Comparison of ENCODE assay signal across 31 cellular contexts in genomic region chr14:85853996-85854526, GRCh38.
DNase-seq lines count a peak whose midpoint lies in the region; ATAC-seq, FAIRE-seq and TF ChIP-seq lines count a peak whose summit lies in the region.
"Had no signal": no experiment of that assay in that cellular context is flagged by ENCODE, and none has a peak within 500 bp of the region (broad histone marks: within the 10 kb centered on the region; RNA-seq: fewer than 3 reads in every experiment).

No MANE protein-coding gene starts in this region.

- H3K27ac ChIP-seq in PC-3 (ENCODE audit: low read length) (no peak overlapping the region), A673 (ENCODE audit: low read depth, low read length, poor library complexity, severe bottlenecking) (no peak overlapping the region), pancreas (no peak overlapping the region)
- H3K27ac ChIP-seq: left lung, neural progenitor cell, parathyroid adenoma, upper lobe of right lung had no signal

- H3K4me1 ChIP-seq in PC-3 (ENCODE audit: insufficient read depth, low read length) (no peaks in the 10 kb centered on the region), A673 (ENCODE audit: insufficient read depth, low read length, poor library complexity, severe bottlenecking) (no peaks in the 10 kb centered on the region), pancreas (no peaks in the 10 kb centered on the region)
- H3K4me1 ChIP-seq: BE2C, HAP-1, left lung, parathyroid adenoma, suprapubic skin, upper lobe of right lung had no signal

- WGBS in pancreas, 2 donors, result 82 to 86% methylated on average over 2 of the region's 2 CpGs

- no peak for TF ChIP-seq CTCF in PC-3 (conservative IDR thresholded peaks at IDR 0.05; ENCODE audit: low read depth, low read length)
- no peak for TF ChIP-seq CTCF in foreskin fibroblast (IDR thresholded peaks at IDR 0.05; ENCODE audit: low read depth, low read length)
- no peak for TF ChIP-seq CTCF in A673 (conservative IDR thresholded peaks at IDR 0.05; ENCODE audit: low read depth, low read length)
- TF ChIP-seq CTCF in pancreas (IDR thresholded peaks at IDR 0.05), result no peak

- CTCF ChIA-PET in PC-3 (lab: Charles Lee), result no interaction called here
- CTCF ChIA-PET in A673 (lab: Charles Lee), result no interaction called here

- H3K9ac ChIP-seq in PC-3 (ENCODE audit: low read length), result no peak overlapping the region
- H3K9ac ChIP-seq: neural progenitor cell, parathyroid adenoma had no signal

- H4K20me1 ChIP-seq in PC-3 (ENCODE audit: low read length), result no peaks in the 10 kb centered on the region

- no peak for FAIRE-seq in pancreas (lab: Jason Lieb, UNC)
- FAIRE-seq: GM18507, HepG2 had no signal

- H3K4me3 ChIP-seq in PC-3 (ENCODE audit: low read length) (no peak overlapping the region), foreskin fibroblast (ENCODE audit: low read depth in 1 of 2, low read length in 2 of 2) (no peak overlapping the region), A673 (ENCODE audit: low read depth, low read length, poor library complexity, severe bottlenecking) (no peak overlapping the region), pancreas (no peak overlapping the region)
- H3K4me3 ChIP-seq: HAP-1, left lung, neural progenitor cell, skin epidermis, suprapubic skin, upper lobe of right lung had no signal

- intact Hi-C loops in PC-3 (cut with micrococcal nuclease) (no loop called here), A673 (cut with micrococcal nuclease; ENCODE audit: unreplicated experiment) (loop anchor here (10.0 kb wide), 1 partner anchor 201 kb away; no protein-coding TSS in a partner anchor), pancreas (cut with DNase I) (no loop called here)

- no TSS peak for BruUV-seq in PC-3 (replicated peaks; lab: Mats Ljungman, UMichigan)
- no TSS peak for BruUV-seq in A673 (replicated peaks; lab: Mats Ljungman, UMichigan)

- H3K36me3 ChIP-seq in PC-3 (ENCODE audit: low read depth, low read length), result no peaks in the 10 kb centered on the region
- no peaks in the 10 kb centered on the region for H3K36me3 ChIP-seq in A673 (ENCODE audit: insufficient read depth, low read length, poor library complexity, severe bottlenecking)
- no peaks in the 10 kb centered on the region for H3K36me3 ChIP-seq in pancreas
- H3K36me3 ChIP-seq: BE2C, HAP-1, left lung, neural progenitor cell, suprapubic skin, upper lobe of right lung had no signal

- H3K9me2 ChIP-seq in PC-3 (replicated peaks; ENCODE audit: low read length), result no peaks in the 10 kb centered on the region

- POLR2A ChIA-PET in PC-3 (lab: Charles Lee; ENCODE audit: unreplicated experiment) (no interaction called here), A673 (lab: Charles Lee; ENCODE audit: low non-redundant PET) (no interaction called here)

- no peak overlapping the region for H3K4me2 ChIP-seq in PC-3 (ENCODE audit: low read length)
- H3K4me2 ChIP-seq: neural progenitor cell had no signal

- H3K9me3 ChIP-seq in PC-3 (ENCODE audit: low read length) (0 out of 2 replicates have a peak, but pooled peaks cover 7% of the 10 kb centered on the region), A673 (ENCODE audit: low read depth, low read length, poor library complexity, severe bottlenecking) (no peaks in the 10 kb centered on the region), pancreas (no peaks in the 10 kb centered on the region)
- H3K9me3 ChIP-seq: BE2C, HAP-1, left lung, suprapubic skin, upper lobe of right lung had no signal

- ATAC-seq in PC-3 (no peak), HG03196 (IDR thresholded peaks at IDR 0.05; ENCODE audit: unreplicated experiment) (no peak), pancreas (no peak)
- ATAC-seq: activated naive CD8-positive, alpha-beta T cell treated with anti-CD3 and anti-CD28 coated beads, Interleukin-2, amount 50 U/mL, for 24 hours; CD8-positive, alpha-beta T cell; esophagus mucosa; HepG2; left lung; Panc1; stimulated activated naive B cell treated with anti-CD40 and anti-IgM and Interleukin-4, amounts not matched to agents 10 μg/mL and 1 μg/mL and 100 μg/mL, for 72 hours; upper lobe of right lung had no signal

- H3K27me3 ChIP-seq in PC-3 (ENCODE audit: low read length), result no peaks in the 10 kb centered on the region
- H3K27me3 ChIP-seq in A673 (replicated peaks; ENCODE audit: insufficient read depth, low read depth, low read length, poor library complexity), result no peaks in the 10 kb centered on the region
- no peaks in the 10 kb centered on the region for H3K27me3 ChIP-seq in pancreas
- H3K27me3 ChIP-seq: BE2C, left lung, neural progenitor cell, suprapubic skin, upper lobe of right lung had no signal

- DNase-seq in AG08395 (ENCODE audit: low spot score) (peak; percentile 5), HCEC 1CT (peak; percentile 48), PC-3 (peak; percentile 9), foreskin fibroblast (peak; percentile 27 to 82), A673 (ENCODE audit: low spot score) (no peak), iPS-NIHi11 (ENCODE audit: low spot score) (no peak), pancreas (no peak)
- DNase-seq: activated CD4-positive, alpha-beta memory T cell treated with anti-CD3 and anti-CD28 coated beads for 36 hours; activated CD4-positive, alpha-beta T cell treated with anti-CD3 and anti-CD28 coated beads for 1 hour; activated naive CD4-positive, alpha-beta T cell; activated naive CD8-positive, alpha-beta T cell treated with anti-CD3 and anti-CD28 coated beads, Interleukin-2, amount 50 U/mL, for 24 hours; BE2C; CD8-positive, alpha-beta T cell; left lung; MM.1S; NCI-H2081 treated with DMSO at 0.1 percent for 48 hours; NCI-H510A; retina; SIG-M5; stimulated activated naive B cell treated with anti-CD40 and anti-IgM and Interleukin-4, amounts not matched to agents 10 μg/mL and 1 μg/mL and 100 μg/mL, for 72 hours; upper lobe of right lung had no signal

- H3K79me2 ChIP-seq in PC-3 (ENCODE audit: low read length), result no peaks in the 10 kb centered on the region
- H3K79me2 ChIP-seq: parathyroid adenoma had no signal

- H2AFZ ChIP-seq in PC-3 (ENCODE audit: low read length), result no peak overlapping the region
- H2AFZ ChIP-seq: neural progenitor cell, parathyroid adenoma had no signal

- H3F3A ChIP-seq in PC-3 (ENCODE audit: low read length, unreplicated experiment), result no peaks in the 10 kb centered on the region

Comparison
In these comparisons a context has a peak if more than half of its experiments do, and no peak if none do; other contexts are left out.
1. DNase-seq: peak in AG08395 (single experiment), HCEC 1CT (single experiment), PC-3 (single experiment) and foreskin fibroblast (2 of 2); none in A673 (single experiment), iPS-NIHi11 (single experiment) and pancreas (0 of 6).